29 cellular contexts compared by ENCODE assay signal in genomic region chr4:170671171-170671570, GRCh38.
"Had no signal": no experiment of that assay in that cellular context is flagged by ENCODE, and none has a peak within 500 bp of the region (broad histone marks: within the 10 kb centered on the region; RNA-seq: fewer than 3 reads in every experiment).

No MANE protein-coding gene starts in this region.

- FAIRE-seq: endometrium, pancreas, small intestine, urothelium cell line had no signal

- ATAC-seq: activated CD8-positive, alpha-beta T cell treated with anti-CD3 and anti-CD28 coated beads for 36 hours; activated naive CD8-positive, alpha-beta T cell treated with anti-CD3 and anti-CD28 coated beads, Interleukin-2, amount 50 U/mL, for 24 hours; heart right ventricle; left lung; pancreas; psoas muscle; stimulated activated effector memory CD8-positive, alpha-beta T cell treated with anti-CD3 and anti-CD28 coated beads, Interleukin-12 subunit alpha, Interleukin-12 subunit beta, amount 100 ng/mL, for 72 hours had no signal

- H3K27ac ChIP-seq: epithelial cell of prostate, esophagus squamous epithelium, heart right ventricle, left lung, pancreas, psoas muscle, sigmoid colon had no signal

- H3K27me3 ChIP-seq: esophagus squamous epithelium, heart right ventricle, left lung, pancreas, sigmoid colon had no signal

- H3K4me3 Mint-ChIP-seq: activated B cell treated with CpG ODN at 0.5 μM for 24 hours; activated CD8-positive, alpha-beta T cell treated with anti-CD3 and anti-CD28 coated beads for 36 hours; activated naive CD4-positive, alpha-beta T cell treated with anti-CD3 and anti-CD28 coated beads, Interleukin-2, amount 50 U/mL, for 24 hours; activated naive CD8-positive, alpha-beta T cell treated with anti-CD3 and anti-CD28 coated beads, Interleukin-2, amount 50 U/mL, for 24 hours; naive B cell; stimulated activated effector memory CD8-positive, alpha-beta T cell treated with anti-CD3 and anti-CD28 coated beads, Interleukin-12 subunit alpha, Interleukin-12 subunit beta, amount 100 ng/mL, for 72 hours; stimulated activated naive CD8-positive, alpha-beta T cell treated with anti-CD3 and anti-CD28 coated beads, Interleukin-15, Interleukin-2, amounts not matched to agents 100 ng/mL and 50 ng/mL, for 24 hours had no signal

- H3K27me3 Mint-ChIP-seq: activated B cell treated with CpG ODN at 0.5 μM for 24 hours; activated CD8-positive, alpha-beta T cell treated with anti-CD3 and anti-CD28 coated beads for 36 hours; activated naive CD4-positive, alpha-beta T cell treated with anti-CD3 and anti-CD28 coated beads, Interleukin-2, amount 50 U/mL, for 24 hours; activated naive CD8-positive, alpha-beta T cell treated with anti-CD3 and anti-CD28 coated beads, Interleukin-2, amount 50 U/mL, for 24 hours; naive B cell; stimulated activated naive CD8-positive, alpha-beta T cell treated with anti-CD3 and anti-CD28 coated beads, Interleukin-15, Interleukin-2, amounts not matched to agents 100 ng/mL and 50 ng/mL, for 24 hours had no signal

- H3K9me3 Mint-ChIP-seq: activated B cell treated with CpG ODN at 0.5 μM for 24 hours; activated naive CD4-positive, alpha-beta T cell treated with anti-CD3 and anti-CD28 coated beads, Interleukin-2, amount 50 U/mL, for 24 hours; activated naive CD8-positive, alpha-beta T cell treated with anti-CD3 and anti-CD28 coated beads, Interleukin-2, amount 50 U/mL, for 24 hours had no signal

- H3K4me1 Mint-ChIP-seq: activated B cell treated with CpG ODN at 0.5 μM for 24 hours; activated naive CD4-positive, alpha-beta T cell treated with anti-CD3 and anti-CD28 coated beads, Interleukin-2, amount 50 U/mL, for 24 hours; activated naive CD8-positive, alpha-beta T cell treated with anti-CD3 and anti-CD28 coated beads, Interleukin-2, amount 50 U/mL, for 24 hours; naive B cell; stimulated activated effector memory CD8-positive, alpha-beta T cell treated with anti-CD3 and anti-CD28 coated beads, Interleukin-12 subunit alpha, Interleukin-12 subunit beta, amount 100 ng/mL, for 72 hours had no signal

- H3K4me3 ChIP-seq: esophagus squamous epithelium, heart right ventricle, left lung, lung, pancreas, psoas muscle, sigmoid colon, thoracic aorta had no signal

- H3K36me3 Mint-ChIP-seq: activated naive CD4-positive, alpha-beta T cell treated with anti-CD3 and anti-CD28 coated beads, Interleukin-2, amount 50 U/mL, for 24 hours; naive B cell; stimulated activated effector memory CD8-positive, alpha-beta T cell treated with anti-CD3 and anti-CD28 coated beads, Interleukin-12 subunit alpha, Interleukin-12 subunit beta, amount 100 ng/mL, for 72 hours had no signal

- H3K36me3 ChIP-seq: esophagus squamous epithelium, heart right ventricle, left lung, pancreas, sigmoid colon, thoracic aorta had no signal

- H3K4me1 ChIP-seq: esophagus squamous epithelium, heart right ventricle, left lung, pancreas, psoas muscle, sigmoid colon had no signal

- H3K27ac Mint-ChIP-seq: activated B cell treated with CpG ODN at 0.5 μM for 24 hours; activated CD8-positive, alpha-beta T cell treated with anti-CD3 and anti-CD28 coated beads for 36 hours; activated naive CD4-positive, alpha-beta T cell treated with anti-CD3 and anti-CD28 coated beads, Interleukin-2, amount 50 U/mL, for 24 hours; activated naive CD8-positive, alpha-beta T cell treated with anti-CD3 and anti-CD28 coated beads, Interleukin-2, amount 50 U/mL, for 24 hours; activated T-helper 2 cell treated with anti-CD3 and anti-CD28 coated beads, Interferon-gamma antibody, Interleukin-2, Interleukin-4, amounts not matched to agents 10 μg/mL and 5 μg/mL and 100 μg/mL, durations not matched to agents 14 hours and 24 hours and 36 hours; naive B cell; stimulated activated effector memory CD8-positive, alpha-beta T cell treated with anti-CD3 and anti-CD28 coated beads, Interleukin-12 subunit alpha, Interleukin-12 subunit beta, amount 100 ng/mL, for 72 hours; stimulated activated naive CD8-positive, alpha-beta T cell treated with anti-CD3 and anti-CD28 coated beads, Interleukin-15, Interleukin-2, amounts not matched to agents 100 ng/mL and 50 ng/mL, for 24 hours had no signal

- DNase-seq: activated B cell treated with CpG ODN at 0.5 μM for 24 hours; activated CD4-positive, alpha-beta T cell treated with anti-CD3 and anti-CD28 coated beads, Interleukin-2, amount 50 U/mL, for 1 hour; activated CD8-positive, alpha-beta T cell treated with anti-CD3 and anti-CD28 coated beads for 36 hours; activated naive CD8-positive, alpha-beta T cell treated with anti-CD3 and anti-CD28 coated beads, Interleukin-2, amount 50 U/mL, for 24 hours; activated T-cell treated with anti-CD3 and anti-CD28 coated beads, Interleukin-2, amount 50 U/mL, for 48 hours; amygdala; caudate nucleus; esophagus squamous epithelium; foreskin melanocyte; heart right ventricle; kidney glomerular epithelial cell; left lung; mesendoderm; naive B cell; pancreas; psoas muscle; sigmoid colon; small intestine; stimulated activated CD4-positive, alpha-beta T cell treated with anti-CD3 and anti-CD28 coated beads, Interleukin-4, amount 100 ng/mL, for 24 hours; trophoblast cell had no signal
